ENCODE assay signal across 14 cellular contexts in the genomic region with DNA sequence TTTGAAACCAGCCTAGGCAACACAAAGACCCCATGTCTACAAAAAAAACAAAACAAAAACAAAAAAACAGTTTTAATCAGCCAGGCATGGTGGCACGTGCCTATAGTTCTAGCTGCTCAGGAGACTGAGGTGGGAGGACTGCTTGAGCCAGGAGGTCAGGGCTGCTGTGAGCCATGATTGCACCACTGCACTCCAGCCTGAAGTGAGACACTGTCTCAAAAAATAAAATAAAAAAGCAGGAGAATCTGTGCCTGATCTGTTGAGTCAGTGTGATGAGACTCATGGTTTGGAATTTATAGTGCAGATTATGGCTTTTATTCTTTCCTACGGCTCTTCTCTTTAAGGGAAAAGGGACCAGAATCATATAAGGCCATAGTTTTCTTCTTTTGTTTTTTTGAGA. TPM values are rescaled to one million over a fixed set of nuclear protein-coding genes. Genes with fewer than 3 reads are reported as not detected.
A peak's percentile ranks its signal among the peaks of the same experiment; 100 is the strongest.
DNase-seq lines count a peak whose midpoint lies in the region; ATAC-seq and TF ChIP-seq lines count a peak whose summit lies in the region.
"Had no signal": no experiment of that assay in that cellular context is flagged by ENCODE, and none has a peak within 500 bp of the region (broad histone marks: within the 10 kb centered on the region; RNA-seq: fewer than 3 reads in every experiment).

No MANE protein-coding gene starts in this region.

- no peak overlapping the region for H3K4me3 ChIP-seq in RWPE2 (ENCODE audit: severe bottlenecking)
- H3K4me3 ChIP-seq: heart right ventricle, SK-N-MC had no signal

- peaks cover 13% of the 10 kb centered on the region for H3K4me1 ChIP-seq in RWPE2 (ENCODE audit: insufficient read depth, poor library complexity, severe bottlenecking)

- intact Hi-C loops in left colon (cut with DNase I, micrococcal nuclease), result no loop called here

- DNase-seq in EH (ENCODE audit: low read depth) (peak; percentile 87), RWPE2 (ENCODE audit: low spot score) (no peak), epithelial cell of prostate (ENCODE audit: low read depth, low spot score) (no peak), omental fat pad (ENCODE audit: low spot score) (no peak), left colon (no peak), epidermal melanocyte (ENCODE audit: insufficient read length, low spot score) (no peak)
- no peak for DNase-seq in stimulated activated CD4-positive, alpha-beta T cell treated with anti-CD3 and anti-CD28 coated beads, Interleukin-2, amount 100 ng/mL, for 24 hours
- DNase-seq: activated CD8-positive, alpha-beta memory T cell treated with anti-CD3 and anti-CD28 coated beads for 24 hours; effector memory CD4-positive, alpha-beta T cell; heart right ventricle; NCI-H1417 treated with DMSO at 0.1 percent for 48 hours had no signal

- H3K9me3 ChIP-seq in RWPE2 (ENCODE audit: severe bottlenecking), result no peaks in the 10 kb centered on the region
- H3K9me3 ChIP-seq: heart right ventricle had no signal

- no peaks in the 10 kb centered on the region for H3K27me3 ChIP-seq in RWPE2 (ENCODE audit: insufficient read depth, poor library complexity, severe bottlenecking)
- H3K27me3 ChIP-seq: heart right ventricle had no signal

- TF ChIP-seq CTCF in RWPE2 (IDR thresholded peaks at IDR 0.05; ENCODE audit: poor library complexity, severe bottlenecking) (no peak), omental fat pad (IDR thresholded peaks at IDR 0.05) (no peak)

- H3K36me3 ChIP-seq in RWPE2 (ENCODE audit: low read depth), result no peaks in the 10 kb centered on the region

- H3K27ac ChIP-seq in RWPE2 (ENCODE audit: poor library complexity, severe bottlenecking) (peak overlapping the region; percentile 17), epithelial cell of prostate (peak overlapping the region; percentile 35)
- H3K27ac ChIP-seq: C4-2B, heart right ventricle, SK-N-MC had no signal

- ATAC-seq in RWPE2 (ENCODE audit: low read depth), result peak; percentile 93
- peak; percentile 51 for ATAC-seq in omental fat pad (ENCODE audit: low FRiP score)
- ATAC-seq in left colon, result no peak
- no peak for ATAC-seq in GM21423 (IDR thresholded peaks at IDR 0.05; ENCODE audit: unreplicated experiment)
- ATAC-seq: heart right ventricle had no signal

RNA-seq across cellular contexts. Expression of gene TRIT1, which starts 16.5 kb away (rescaled TPM):
- total RNA-seq in omental fat pad (10 to 100 TPM in 3 of 4 donors, 1 to 10 TPM in 1; 8.4 to 15.8 (median 13.1) TPM), left colon (10 to 100 TPM; 12.1 to 17.0 TPM)

RNA-seq across cellular contexts. Expression of gene MYCL, which starts 35.0 kb away (rescaled TPM):
- total RNA-seq in omental fat pad (1 to 10 TPM in 1 of 4 donors, under 1 TPM in 1, not detected in 2; 0.31 to 1.3 TPM), left colon (10 to 100 TPM; 13.7 to 15.4 TPM)

Comparison
In these comparisons a context has a peak if more than half of its experiments do, and no peak if none do; other contexts are left out.
1. ATAC-seq: peak in RWPE2 (single experiment) and omental fat pad (single experiment); none in left colon (single experiment) and GM21423 (single experiment).
2. RNA of gene MYCL, which starts 35.0 kb away (total RNA-seq): 13.7 to 15.4 TPM in left colon; 0.31 to 1.3 TPM in omental fat pad; every median in the first group is over 4 times any median in the second.